In the genomic region with DNA sequence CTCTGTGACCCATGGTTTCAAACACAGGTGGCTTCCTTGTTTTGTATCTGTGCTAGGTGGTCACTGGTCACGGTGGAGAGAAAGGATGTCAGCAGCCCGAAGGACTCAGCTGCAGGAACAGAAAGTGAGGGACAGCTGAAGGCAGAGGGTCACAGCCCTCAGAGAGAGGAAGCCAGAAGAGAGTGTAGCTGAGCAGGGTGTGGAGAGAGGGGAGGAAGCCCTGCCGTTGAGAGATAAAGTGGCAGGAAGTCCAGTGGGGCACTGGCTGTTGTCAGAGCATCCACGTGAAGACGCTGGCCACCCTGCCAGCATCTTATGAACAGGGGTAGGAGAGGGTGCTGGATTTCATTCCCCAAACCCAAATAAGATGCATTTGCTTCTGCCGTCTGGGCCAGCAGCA, we compare ENCODE assay signal across 11 cellular contexts. TPM values are rescaled to one million over a fixed set of nuclear protein-coding genes. Genes with fewer than 3 reads are reported as not detected.
DNase-seq lines count a peak whose midpoint lies in the region; ATAC-seq and TF ChIP-seq lines count a peak whose summit lies in the region.
"Had no signal": no experiment of that assay in that cellular context is flagged by ENCODE, and none has a peak within 500 bp of the region (broad histone marks: within the 10 kb centered on the region; RNA-seq: fewer than 3 reads in every experiment).

No MANE protein-coding gene starts in this region.

- POLR2A ChIA-PET in GM10248 (lab: Yijun Ruan, JAX), result no interaction called here

- 71 to 80% methylated on average over 6 of the region's 6 CpGs for WGBS in mesodermal cell (ENCODE audit: insufficient coverage in 2 of 2), 2 experiments

- TF ChIP-seq CTCF in colonic mucosa (IDR thresholded peaks at IDR 0.05) (no peak), GM10248 (IDR thresholded peaks at IDR 0.05; ENCODE audit: control extremely low read depth, extremely low read depth, low read depth, missing control alignments) (no peak)

- peaks cover 41 to 98% (median 79%) of the 10 kb centered on the region in 11 experiments; a peak in 20 of 22 replicates for H4K20me1 ChIP-seq in BLaER1 treated with 17β-estradiol and CSF1 and Interleukin-3, amounts not matched to agents 10 nM and 100 nM

- H3K9me3 ChIP-seq in BLaER1 treated with 17β-estradiol and CSF1 and Interleukin-3, amounts not matched to agents 10 nM and 100 nM (replicated peaks in 1 of 11), result 0 out of 22 replicates have a peak, but pooled peaks cover 0 to under 1% (median 0%) of the 10 kb centered on the region in 11 experiments
- H3K9me3 ChIP-seq in mesodermal cell (ENCODE audit: control insufficient read depth, low read length) (no peaks in the 10 kb centered on the region), colonic mucosa (no peaks in the 10 kb centered on the region)
- H3K9me3 ChIP-seq: Caco-2 had no signal

- H3K9me3 Mint-ChIP-seq in activated naive CD8-positive, alpha-beta T cell treated with anti-CD3 and anti-CD28 coated beads, Interleukin-2, amount 50 U/mL, for 24 hours, result no peaks in the 10 kb centered on the region

- H3K9ac ChIP-seq in BLaER1 treated with 17β-estradiol and CSF1 and Interleukin-3, amounts not matched to agents 10 nM and 100 nM, result peak overlapping the region in 9 of 11 experiments; percentile 22 to 50 (median 41); a peak in 13 of 22 replicates
- H3K9ac ChIP-seq in colonic mucosa (ENCODE audit: low read depth in 2 of 2, low read length in 2 of 2), result no peak overlapping the region

- H3K4me3 Mint-ChIP-seq in activated naive CD8-positive, alpha-beta T cell treated with anti-CD3 and anti-CD28 coated beads, Interleukin-2, amount 50 U/mL, for 24 hours, result peak overlapping the region; percentile 10

- intact Hi-C loops in colonic mucosa (cut with DNase I), result no loop called here

- no peak for ATAC-seq in activated naive CD8-positive, alpha-beta T cell treated with anti-CD3 and anti-CD28 coated beads, Interleukin-2, amount 50 U/mL, for 24 hours
- ATAC-seq in GM18498 (IDR thresholded peaks at IDR 0.05; ENCODE audit: unreplicated experiment), result no peak

- H3K27ac Mint-ChIP-seq in activated naive CD8-positive, alpha-beta T cell treated with anti-CD3 and anti-CD28 coated beads, Interleukin-2, amount 50 U/mL, for 24 hours, result peak overlapping the region; percentile 39

- DNase-seq in Kasumi-1 (lab: John Stamatoyannopoulos, UW) (peak; percentile 77), colonic mucosa (no peak), H4 (ENCODE audit: low spot score) (no peak), GM10248 (ENCODE audit: extremely low spot score) (no peak)
- DNase-seq in activated naive CD8-positive, alpha-beta T cell treated with anti-CD3 and anti-CD28 coated beads, Interleukin-2, amount 50 U/mL, for 24 hours, result no peak
- DNase-seq: Caco-2, NCI-H146, retina had no signal

- peaks cover 19% of the 10 kb centered on the region for H3K4me1 Mint-ChIP-seq in activated naive CD8-positive, alpha-beta T cell treated with anti-CD3 and anti-CD28 coated beads, Interleukin-2, amount 50 U/mL, for 24 hours

- H3K27me3 Mint-ChIP-seq in activated naive CD8-positive, alpha-beta T cell treated with anti-CD3 and anti-CD28 coated beads, Interleukin-2, amount 50 U/mL, for 24 hours, result no peaks in the 10 kb centered on the region

- H3K4me1 ChIP-seq in BLaER1 treated with 17β-estradiol and CSF1 and Interleukin-3, amounts not matched to agents 10 nM and 100 nM, result peaks cover 29 to 65% (median 51%) of the 10 kb centered on the region in 10 experiments
- H3K4me1 ChIP-seq in mesodermal cell (ENCODE audit: control insufficient read depth, insufficient read depth, low read length, poor library complexity, severe bottlenecking) (peaks cover 13% of the 10 kb centered on the region), colonic mucosa (no peaks in the 10 kb centered on the region)

- peak overlapping the region; percentile 28 to 66 (median 54); a peak in 19 of 22 replicates for H3K27ac ChIP-seq in BLaER1 treated with 17β-estradiol and CSF1 and Interleukin-3, amounts not matched to agents 10 nM and 100 nM
- H3K27ac ChIP-seq in mesodermal cell (ENCODE audit: low read depth, low read length, severe bottlenecking), result peak overlapping the region; percentile 65
- no peak overlapping the region for H3K27ac ChIP-seq in colonic mucosa

- H3K4me3 ChIP-seq in BLaER1 treated with 17β-estradiol and CSF1 and Interleukin-3, amounts not matched to agents 10 nM and 100 nM, result no peak overlapping the region
- no peak overlapping the region for H3K4me3 ChIP-seq in mesodermal cell (ENCODE audit: extremely low read depth, insufficient read depth, low read length, poor library complexity, severe bottlenecking)
- H3K4me3 ChIP-seq in colonic mucosa, result no peak overlapping the region

- H3K4me2 ChIP-seq in BLaER1 treated with 17β-estradiol and CSF1 and Interleukin-3, amounts not matched to agents 10 nM and 100 nM, result peak overlapping the region; percentile 61 to 82 (median 73)

- CTCF ChIA-PET in GM10248 (lab: Yijun Ruan, JAX), result interaction anchor here (0.8 to 1.4 kb wide), 6 partner anchors 9 to 118 kb away, joined by 3 to 4 read pairs (median 3); no protein-coding TSS in a partner anchor

- H3K27me3 ChIP-seq in BLaER1 treated with 17β-estradiol and CSF1 and Interleukin-3, amounts not matched to agents 10 nM and 100 nM, result no peaks in the 10 kb centered on the region
- no peaks in the 10 kb centered on the region for H3K27me3 ChIP-seq in colonic mucosa

- H3K36me3 Mint-ChIP-seq in activated naive CD8-positive, alpha-beta T cell treated with anti-CD3 and anti-CD28 coated beads, Interleukin-2, amount 50 U/mL, for 24 hours (ENCODE audit: low read depth), result peaks cover 8% of the 10 kb centered on the region

- peaks cover 12 to 69% (median 40%) of the 10 kb centered on the region in 11 experiments for H3K36me3 ChIP-seq in BLaER1 treated with 17β-estradiol and CSF1 and Interleukin-3, amounts not matched to agents 10 nM and 100 nM
- H3K36me3 ChIP-seq in mesodermal cell (ENCODE audit: control insufficient read depth, insufficient read depth, low read length) (no peaks in the 10 kb centered on the region), colonic mucosa (no peaks in the 10 kb centered on the region)

RNA-seq across cellular contexts. Expression of a gene that starts 36.9 kb away (rescaled TPM):
- 14.0 TPM for polyA plus RNA-seq in mesodermal cell (2013, experiment 1 of 2)
- polyA plus RNA-seq in mesodermal cell (2013, experiment 2 of 2), result 8.5 TPM
- 10 to 100 TPM; 38.4 to 51.0 TPM for total RNA-seq in colonic mucosa
- total RNA-seq in H4 (2014; rRNA removed; shearing (Covaris generic)), result 3.3 and 4.0 TPM in 2 replicates

RNA-seq across cellular contexts. Expression of a gene that starts 57.7 kb away (rescaled TPM):
- polyA plus RNA-seq in mesodermal cell (2013, experiment 1 of 2), result 35.1 TPM
- 37.1 TPM for polyA plus RNA-seq in mesodermal cell (2013, experiment 2 of 2)
- total RNA-seq in colonic mucosa, result 10 to 100 TPM; 47.2 TPM
- 16.3 and 23.0 TPM in 2 replicates for total RNA-seq in H4 (2014; rRNA removed; shearing (Covaris generic))

Comparison
In these comparisons a context has a peak if more than half of its experiments do, and no peak if none do; other contexts are left out.
1. H3K9ac ChIP-seq: peak in BLaER1 treated with 17β-estradiol and CSF1 and Interleukin-3, amounts not matched to agents 10 nM and 100 nM (9 of 11); none in colonic mucosa (0 of 2).
2. DNase-seq: peak in Kasumi-1 (2 of 2); none in activated naive CD8-positive, alpha-beta T cell treated with anti-CD3 and anti-CD28 coated beads, Interleukin-2, amount 50 U/mL, for 24 hours (single experiment), colonic mucosa (single experiment), H4 (single experiment) and GM10248 (single experiment).